ENCODE assay signal across 8 cellular contexts in genomic region chr1:88462481-88463261, GRCh38.
DNase-seq lines count a peak whose midpoint lies in the region; ATAC-seq lines count a peak whose summit lies in the region.

No MANE protein-coding gene starts in this region.

- H3K4me3 Mint-ChIP-seq in activated naive CD4-positive, alpha-beta T cell treated with anti-CD3 and anti-CD28 coated beads for 36 hours, result no peak overlapping the region

- no peak overlapping the region for H3K27ac Mint-ChIP-seq in activated naive CD4-positive, alpha-beta T cell treated with anti-CD3 and anti-CD28 coated beads for 36 hours

- peaks cover 0 to 6% of the 10 kb centered on the region in 2 donors for H3K9me3 ChIP-seq in esophagus (ENCODE audit: control insufficient read depth in 2 of 2, insufficient read depth in 1 of 2, low read depth in 1 of 2, low read length in 1 of 2)

- H3K4me1 ChIP-seq in esophagus (ENCODE audit: control insufficient read depth in 2 of 2, insufficient read depth in 2 of 2, low read length in 1 of 2), result peaks cover 0 to 3% of the 10 kb centered on the region in 2 donors

- intact Hi-C loops in activated naive CD4-positive, alpha-beta T cell treated with anti-CD3 and anti-CD28 coated beads for 36 hours (cut with micrococcal nuclease), result loop anchor here (10.0 kb wide), 1 partner anchor 278 kb away; no protein-coding TSS in a partner anchor

- H3K36me3 Mint-ChIP-seq in activated naive CD4-positive, alpha-beta T cell treated with anti-CD3 and anti-CD28 coated beads for 36 hours (ENCODE audit: low read depth), result no peaks in the 10 kb centered on the region

- peak overlapping the region; percentile 59 to 72 for H3K27ac ChIP-seq in esophagus (ENCODE audit: low read depth in 2 of 2, low read length in 1 of 2)

- CTCF ChIA-PET in activated naive CD4-positive, alpha-beta T cell treated with anti-CD3 and anti-CD28 coated beads for 36 hours (lab: Charles Lee), result interaction anchor here (0.6 kb wide), 1 partner anchor 34 kb away, joined by 3 read pairs; no protein-coding TSS in a partner anchor

- no peaks in the 10 kb centered on the region for H3K9me3 Mint-ChIP-seq in activated naive CD4-positive, alpha-beta T cell treated with anti-CD3 and anti-CD28 coated beads for 36 hours

- peak overlapping the region; percentile 25 for H3K4me3 ChIP-seq in esophagus (ENCODE audit: low read depth in 1 of 2, low read length in 2 of 2)

- no peaks in the 10 kb centered on the region for H3K4me1 Mint-ChIP-seq in activated naive CD4-positive, alpha-beta T cell treated with anti-CD3 and anti-CD28 coated beads for 36 hours (ENCODE audit: low read depth)

- H3K36me3 ChIP-seq in esophagus (ENCODE audit: control insufficient read depth in 2 of 2, insufficient read depth in 2 of 2, low read length in 1 of 2), result no peaks in the 10 kb centered on the region

- DNase-seq in DMS 273 (lab: John Stamatoyannopoulos, UW; ENCODE audit: unreplicated experiment) (peak; percentile 59), NCI-H510A (lab: John Stamatoyannopoulos, UW) (peak; percentile 75), middle frontal gyrus (ENCODE audit: extremely low spot score, low spot score) (peak; percentile 46), HUDEP-2 (lab: John Stamatoyannopoulos, UW; ENCODE audit: unreplicated experiment in 76 of 76) (no peak), SHP77 (lab: John Stamatoyannopoulos, UW) (no peak)
- DNase-seq in activated naive CD4-positive, alpha-beta T cell treated with anti-CD3 and anti-CD28 coated beads for 36 hours, result no peak

- H3K27me3 ChIP-seq in esophagus (ENCODE audit: control insufficient read depth in 1 of 2, insufficient read depth in 2 of 2, low read length in 2 of 2), result no peaks in the 10 kb centered on the region

- peaks cover 25% of the 10 kb centered on the region for H3K27me3 Mint-ChIP-seq in activated naive CD4-positive, alpha-beta T cell treated with anti-CD3 and anti-CD28 coated beads for 36 hours (ENCODE audit: low read depth)

- WGBS in esophagus, 2 donors, result 5 to 8% methylated on average over 47 to 70 of the region's 70 CpGs

- ATAC-seq in GM19463 (IDR thresholded peaks at IDR 0.05; ENCODE audit: unreplicated experiment), result no peak

Comparison
In these comparisons a context has a peak if more than half of its experiments do, and no peak if none do; other contexts are left out.
1. DNase-seq: peak in DMS 273 (single experiment), NCI-H510A (single experiment) and middle frontal gyrus (single experiment); none in HUDEP-2 (0 of 76), activated naive CD4-positive, alpha-beta T cell treated with anti-CD3 and anti-CD28 coated beads for 36 hours (single experiment) and SHP77 (0 of 2).